8 cellular contexts compared by ENCODE assay signal in genomic region chr19:19668230-19669012, GRCh38. TPM values are rescaled to one million over a fixed set of nuclear protein-coding genes. Genes with fewer than 3 reads are reported as not detected.
DNase-seq lines count a peak whose midpoint lies in the region; ATAC-seq and TF ChIP-seq lines count a peak whose summit lies in the region.

TSS of gene ZNF101 (plus strand) at chr19:19668839. CDS start at chr19:19668964, 125 bp downstream.

- DNase-seq in EL (peak; percentile 96), H4 (ENCODE audit: low spot score) (peak; percentile 82), LNCaP clone FGC (ENCODE audit: low read depth) (peak; percentile 62), RPMI8226 (peak; percentile 98), fibroblast of lung (ENCODE audit: low read depth in 2 of 2) (peak; percentile 84 to 88)
- peak; percentile 92 for DNase-seq in activated T-helper 1 cell treated with anti-CD3 and anti-CD28 coated beads, Interleukin-12 subunit alpha, Interleukin-12 subunit beta, Interleukin-2, Interleukin-4 antibody, amounts not matched to agents 30 ng/mL and 10 ng/mL and 1 ng/mL, durations not matched to agents 14 hours and 24 hours and 36 hours (ENCODE audit: low spot score)
- peak; percentile 84 to 97 (median 95) for DNase-seq in naive thymus-derived CD4-positive, alpha-beta T cell

- H3K9me3 ChIP-seq in fibroblast of lung (ENCODE audit: control insufficient read depth, insufficient read depth, low read depth, low read length): no peaks in the 10 kb centered on the region
- H3K9me3 ChIP-seq in naive thymus-derived CD4-positive, alpha-beta T cell (ENCODE audit: control insufficient read depth in 2 of 3, low read length in 3 of 3): peaks cover 0 to 19% (median 13%) of the 10 kb centered on the region in 3 experiments

- peak within 1 kb of the TSS; percentile 93 for H3K4me3 Mint-ChIP-seq in activated T-helper 1 cell treated with anti-CD3 and anti-CD28 coated beads, Interleukin-12 subunit alpha, Interleukin-12 subunit beta, Interleukin-2, Interleukin-4 antibody, amounts not matched to agents 30 ng/mL and 10 ng/mL and 1 ng/mL, durations not matched to agents 14 hours and 24 hours and 36 hours
- H3K4me3 Mint-ChIP-seq in naive thymus-derived CD4-positive, alpha-beta T cell: peak within 1 kb of the TSS; percentile 86 to 96 (median 91)
- H3K4me3 Mint-ChIP-seq in stimulated activated memory B cell treated with anti-CD40 and anti-IgM and Interleukin-4, amounts not matched to agents 10 μg/mL and 1 μg/mL and 100 μg/mL, for 72 hours: peak within 1 kb of the TSS; percentile 82

- H3K36me3 Mint-ChIP-seq in activated T-helper 1 cell treated with anti-CD3 and anti-CD28 coated beads, Interleukin-12 subunit alpha, Interleukin-12 subunit beta, Interleukin-2, Interleukin-4 antibody, amounts not matched to agents 30 ng/mL and 10 ng/mL and 1 ng/mL, durations not matched to agents 14 hours and 24 hours and 36 hours (ENCODE audit: low read depth): peaks cover 28% of the 10 kb centered on the region
- H3K36me3 Mint-ChIP-seq in naive thymus-derived CD4-positive, alpha-beta T cell: peaks cover 0 to 73% (median 24%) of the 10 kb centered on the region in 5 donors
- H3K36me3 Mint-ChIP-seq in stimulated activated memory B cell treated with anti-CD40 and anti-IgM and Interleukin-4, amounts not matched to agents 10 μg/mL and 1 μg/mL and 100 μg/mL, for 72 hours: peaks cover 26% of the 10 kb centered on the region

- intact Hi-C loops in activated T-helper 1 cell treated with anti-CD3 and anti-CD28 coated beads, Interleukin-12 subunit alpha, Interleukin-12 subunit beta, Interleukin-2, Interleukin-4 antibody, amounts not matched to agents 30 ng/mL and 10 ng/mL and 1 ng/mL, durations not matched to agents 14 hours and 24 hours and 36 hours (cut with micrococcal nuclease): loop anchor here (1.0 to 10.0 kb wide), 9 partner anchors 65 to 1354 kb away; partner anchors contain the start of genes BORCS8, RFXANK, ZNF14 and ZNF253
- intact Hi-C loops in naive thymus-derived CD4-positive, alpha-beta T cell (cut with micrococcal nuclease): loop anchor here (1.0 to 10.0 kb wide), 22 partner anchors 18 to 1354 kb away; partner anchors contain the start of genes ZNF14 (in 2 of the 2), ZNF430 (in 2 of the 2), ZNF506 (in 2 of the 2) and ZNF93 (in 2 of the 2)

- peaks cover 20% of the 10 kb centered on the region for H3K4me1 Mint-ChIP-seq in activated T-helper 1 cell treated with anti-CD3 and anti-CD28 coated beads, Interleukin-12 subunit alpha, Interleukin-12 subunit beta, Interleukin-2, Interleukin-4 antibody, amounts not matched to agents 30 ng/mL and 10 ng/mL and 1 ng/mL, durations not matched to agents 14 hours and 24 hours and 36 hours (ENCODE audit: low read depth)
- peaks cover 5 to 49% (median 26%) of the 10 kb centered on the region in 7 donors for H3K4me1 Mint-ChIP-seq in naive thymus-derived CD4-positive, alpha-beta T cell
- peaks cover 26% of the 10 kb centered on the region for H3K4me1 Mint-ChIP-seq in stimulated activated memory B cell treated with anti-CD40 and anti-IgM and Interleukin-4, amounts not matched to agents 10 μg/mL and 1 μg/mL and 100 μg/mL, for 72 hours

- no peaks in the 10 kb centered on the region for H3K27me3 ChIP-seq in fibroblast of lung (ENCODE audit: control insufficient read depth, insufficient read depth, low read length)
- no peaks in the 10 kb centered on the region for H3K27me3 ChIP-seq in naive thymus-derived CD4-positive, alpha-beta T cell (ENCODE audit: control insufficient read depth in 2 of 2, insufficient read depth in 2 of 2, low read length in 2 of 2)

- H4K20me1 ChIP-seq in fibroblast of lung (ENCODE audit: control insufficient read depth, extremely low read depth, insufficient read depth, low read length): no peaks in the 10 kb centered on the region

- TF ChIP-seq CTCF in LNCaP clone FGC (IDR thresholded peaks at IDR 0.05; ENCODE audit: control insufficient read depth, extremely low read depth, insufficient read depth) (no peak), fibroblast of lung (conservative IDR thresholded peaks at IDR 0.05 in 1 of 2, IDR thresholded peaks at IDR 0.05 in 1 of 2; ENCODE audit: low read depth in 1 of 2, low read length in 2 of 2) (no peak)

- peak; percentile 79 for ATAC-seq in naive thymus-derived CD4-positive, alpha-beta T cell
- ATAC-seq in stimulated activated memory B cell treated with anti-CD40 and anti-IgM and Interleukin-4, amounts not matched to agents 10 μg/mL and 1 μg/mL and 100 μg/mL, for 72 hours: peak; percentile 88

- H3K4me1 ChIP-seq in fibroblast of lung (ENCODE audit: control insufficient read depth, extremely low read depth, insufficient read depth, low read length): peaks cover 2% of the 10 kb centered on the region
- H3K4me1 ChIP-seq in naive thymus-derived CD4-positive, alpha-beta T cell (ENCODE audit: control insufficient read depth in 2 of 2, insufficient read depth in 2 of 2, low read length in 2 of 2): peaks cover 18 to 33% of the 10 kb centered on the region in 2 donors

- CTCF ChIA-PET in naive thymus-derived CD4-positive, alpha-beta T cell (lab: Charles Lee): interaction anchor here (0.7 to 1.6 kb wide), 6 partner anchors 18 to 137 kb away, joined by 3 to 7 read pairs (median 4); partner anchors contain the start of genes GMIP and ZNF14

- POLR2A ChIA-PET in naive thymus-derived CD4-positive, alpha-beta T cell (lab: Charles Lee): interaction anchor here (0.5 to 7.1 kb wide), 53 partner anchors 8 to 1937 kb away, joined by 3 to 119 read pairs (median 5); partner anchors contain the start of genes GMIP, LPAR2, NDUFA13 and PBX4

- H3K9ac ChIP-seq in fibroblast of lung (ENCODE audit: insufficient read depth, low read length): peak within 1 kb of the TSS; percentile 85

- H3K27me3 Mint-ChIP-seq in activated T-helper 1 cell treated with anti-CD3 and anti-CD28 coated beads, Interleukin-12 subunit alpha, Interleukin-12 subunit beta, Interleukin-2, Interleukin-4 antibody, amounts not matched to agents 30 ng/mL and 10 ng/mL and 1 ng/mL, durations not matched to agents 14 hours and 24 hours and 36 hours (ENCODE audit: insufficient read depth): no peaks in the 10 kb centered on the region
- H3K27me3 Mint-ChIP-seq in naive thymus-derived CD4-positive, alpha-beta T cell: peaks cover 0 to 4% (median 0%) of the 10 kb centered on the region in 5 donors
- H3K27me3 Mint-ChIP-seq in stimulated activated memory B cell treated with anti-CD40 and anti-IgM and Interleukin-4, amounts not matched to agents 10 μg/mL and 1 μg/mL and 100 μg/mL, for 72 hours: no peaks in the 10 kb centered on the region

- peak within 1 kb of the TSS; percentile 87 for H3K4me2 ChIP-seq in fibroblast of lung (ENCODE audit: extremely low read depth, insufficient read depth, low read length)

- no peaks in the 10 kb centered on the region for H3K79me2 ChIP-seq in fibroblast of lung (ENCODE audit: control insufficient read depth, insufficient read depth, low read length)

- no peaks in the 10 kb centered on the region for H3K36me3 ChIP-seq in fibroblast of lung (ENCODE audit: control insufficient read depth, insufficient read depth, low read length)
- peaks cover 9 to 45% (median 13%) of the 10 kb centered on the region in 3 experiments for H3K36me3 ChIP-seq in naive thymus-derived CD4-positive, alpha-beta T cell (ENCODE audit: control insufficient read depth in 2 of 3, insufficient read depth in 3 of 3, low read length in 3 of 3)

- H3K4me3 ChIP-seq in LNCaP clone FGC (ENCODE audit: low read depth, low read length) (peak within 1 kb of the TSS; percentile 93), fibroblast of lung (replicated peaks in 1 of 4; ENCODE audit: control extremely low read depth in 1 of 4, insufficient read depth in 1 of 4, low read depth in 3 of 4, low read length in 4 of 4) (peak within 1 kb of the TSS; percentile 62 to 96 (median 78))
- peak within 1 kb of the TSS; percentile 65 for H3K4me3 ChIP-seq in naive thymus-derived CD4-positive, alpha-beta T cell (ENCODE audit: low read length)

- H3K9me3 Mint-ChIP-seq in activated T-helper 1 cell treated with anti-CD3 and anti-CD28 coated beads, Interleukin-12 subunit alpha, Interleukin-12 subunit beta, Interleukin-2, Interleukin-4 antibody, amounts not matched to agents 30 ng/mL and 10 ng/mL and 1 ng/mL, durations not matched to agents 14 hours and 24 hours and 36 hours: peaks cover 9% of the 10 kb centered on the region
- H3K9me3 Mint-ChIP-seq in naive thymus-derived CD4-positive, alpha-beta T cell: peaks cover 0 to 46% (median 20%) of the 10 kb centered on the region in 11 donors
- H3K9me3 Mint-ChIP-seq in stimulated activated memory B cell treated with anti-CD40 and anti-IgM and Interleukin-4, amounts not matched to agents 10 μg/mL and 1 μg/mL and 100 μg/mL, for 72 hours: no peaks in the 10 kb centered on the region

- H3K27ac Mint-ChIP-seq in activated T-helper 1 cell treated with anti-CD3 and anti-CD28 coated beads, Interleukin-12 subunit alpha, Interleukin-12 subunit beta, Interleukin-2, Interleukin-4 antibody, amounts not matched to agents 30 ng/mL and 10 ng/mL and 1 ng/mL, durations not matched to agents 14 hours and 24 hours and 36 hours: peak within 1 kb of the TSS; percentile 99
- H3K27ac Mint-ChIP-seq in naive thymus-derived CD4-positive, alpha-beta T cell: peak within 1 kb of the TSS; percentile 95 to 99 (median 98)
- H3K27ac Mint-ChIP-seq in stimulated activated memory B cell treated with anti-CD40 and anti-IgM and Interleukin-4, amounts not matched to agents 10 μg/mL and 1 μg/mL and 100 μg/mL, for 72 hours: peak within 1 kb of the TSS; percentile 91

- H3K27ac ChIP-seq in fibroblast of lung (ENCODE audit: insufficient read depth, low read length): peak within 1 kb of the TSS; percentile 82
- peak within 1 kb of the TSS; percentile 93 for H3K27ac ChIP-seq in naive thymus-derived CD4-positive, alpha-beta T cell (ENCODE audit: low read depth, low read length)

- peak within 1 kb of the TSS; percentile 96 for H2AFZ ChIP-seq in fibroblast of lung (ENCODE audit: low read length)

RNA-seq across cellular contexts. Expression of gene ZNF101, which starts in this region (rescaled TPM):
- total RNA-seq in H4 (2014; rRNA removed; shearing (Covaris generic)): 10.3 and 14.4 TPM in 2 replicates
- total RNA-seq in activated T-helper 1 cell treated with anti-CD3 and anti-CD28 coated beads, Interleukin-12 subunit alpha, Interleukin-12 subunit beta, Interleukin-2, Interleukin-4 antibody, amounts not matched to agents 30 ng/mL and 10 ng/mL and 1 ng/mL, durations not matched to agents 14 hours and 24 hours and 36 hours: 48.2 and 54.9 TPM in 2 replicates
- total RNA-seq in fibroblast of lung: 4.9 and 5.4 TPM in 2 replicates
- polyA plus RNA-seq in fibroblast of lung: 4.4 and 5.7 TPM in 2 replicates
- polyA plus RNA-seq in fibroblast of lung (2012): 3.4 and 3.8 TPM in 2 replicates
- polyA minus RNA-seq in fibroblast of lung (ENCODE audit: low replicate concordance): 1.9 and 2.9 TPM in 2 replicates
- 100 to 1,000 TPM in 2 of 5 experiments, 10 to 100 TPM in 3; 67.8 to 202 (median 74.9) TPM for total RNA-seq in naive thymus-derived CD4-positive, alpha-beta T cell
- polyA plus RNA-seq in naive thymus-derived CD4-positive, alpha-beta T cell: 100 to 1,000 TPM; 113 to 143 TPM

Comparison
In these comparisons a context has a peak if more than half of its experiments do, and no peak if none do; other contexts are left out.
1. Peak in every context shown above with its lines: DNase-seq, ATAC-seq, H3K4me3 ChIP-seq and H3K27ac ChIP-seq.
2. RNA of gene ZNF101 (polyA plus RNA-seq): 113 to 143 TPM in naive thymus-derived CD4-positive, alpha-beta T cell; 3.4 to 5.7 TPM in fibroblast of lung; every median in the first group is over 10 times any median in the second.